ENCODE assay signal across 11 cellular contexts in the genomic region with DNA sequence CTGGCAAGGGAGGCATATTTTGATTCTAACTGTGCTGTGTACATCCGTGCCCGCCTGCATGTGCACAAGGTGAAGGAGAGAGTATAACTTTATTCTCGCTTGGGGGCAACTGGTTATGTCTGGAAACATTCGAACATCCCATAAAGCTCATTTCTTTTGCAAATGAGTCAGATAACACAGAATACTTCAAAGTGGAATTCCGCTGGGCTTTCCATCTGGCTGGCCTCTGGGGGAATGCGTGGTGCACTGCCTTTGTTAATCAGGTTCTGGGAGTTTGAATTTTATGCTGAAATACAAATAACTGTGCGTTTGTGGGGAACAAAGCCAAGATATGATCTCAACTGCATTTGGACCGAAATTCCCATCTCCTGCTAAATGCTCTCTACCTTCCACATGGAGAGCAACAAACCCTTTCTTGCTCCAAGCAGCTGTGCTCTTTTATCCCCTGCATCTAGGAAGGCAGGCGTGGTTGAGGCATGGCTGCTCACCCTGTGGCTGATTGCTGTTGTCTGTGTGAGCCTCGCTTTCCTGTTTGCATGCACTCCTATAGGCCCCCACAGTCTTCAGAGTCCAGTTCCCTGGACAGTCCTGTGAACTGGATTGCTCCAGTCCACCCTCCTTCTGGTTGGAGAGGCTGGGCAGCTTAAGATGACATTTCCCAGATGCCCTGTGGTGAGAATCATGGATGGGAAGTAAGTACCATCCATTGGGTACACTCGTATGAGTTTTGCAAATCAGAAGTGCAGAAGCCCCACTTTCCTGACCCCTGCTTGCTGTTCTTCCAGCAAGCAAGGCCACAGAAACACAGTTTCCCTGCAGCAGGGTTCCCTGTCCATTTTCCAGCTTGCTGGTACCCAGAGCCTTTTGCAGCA.
DNase-seq lines count a peak whose midpoint lies in the region; ATAC-seq and TF ChIP-seq lines count a peak whose summit lies in the region.
"Had no signal": no experiment of that assay in that cellular context is flagged by ENCODE, and none has a peak within 500 bp of the region (broad histone marks: within the 10 kb centered on the region; RNA-seq: fewer than 3 reads in every experiment).

No MANE protein-coding gene starts in this region.

- DNase-seq in AG08395 (ENCODE audit: low spot score) (peak; percentile 60), GM03348 (ENCODE audit: low spot score) (peak; percentile 17), kidney glomerular epithelial cell (lab: John Stamatoyannopoulos, UW) (peak; percentile 60), LoVo (ENCODE audit: low spot score) (no peak)
- DNase-seq in NK-92 treated with Interleukin-12 subunit alpha and Interleukin-12 subunit beta, amount 100 ng/mL, for 24 hours (lab: John Stamatoyannopoulos, UW) = no peak
- no peak for DNase-seq in stimulated activated CD4-positive, alpha-beta T cell treated with anti-CD3 and anti-CD28 coated beads, Interleukin-4, amount 100 ng/mL, for 24 hours
- DNase-seq: C1 segment of cervical spinal cord, right lobe of liver, SHP77 had no signal

- ATAC-seq in SK-N-SH treated with all-trans-retinoic acid at 6 μM for 48 hours = peak; percentile 56; the same call in 2 of the 3 replicates
- ATAC-seq in GM19397 (IDR thresholded peaks at IDR 0.05; ENCODE audit: unreplicated experiment) = no peak
- ATAC-seq: right lobe of liver had no signal

TF ChIP-seq in SK-N-SH treated with all-trans-retinoic acid at 6 μM for 48 hours, 23 proteins besides CTCF, POLR2A, EP300 and RAD21:
- peak; percentile 46; the same call in 1 of the 2 replicates for TF ChIP-seq TCF4 (CRISPR knock-in tag; IDR thresholded peaks at IDR 0.05; ENCODE audit: borderline replicate concordance)
- no peak for TF ChIP-seq ZC3H10 (CRISPR knock-in tag; IDR thresholded peaks at IDR 0.05)
- no peak for TF ChIP-seq BACH2 (CRISPR knock-in tag; IDR thresholded peaks at IDR 0.05; ENCODE audit: borderline replicate concordance)

Comparison
In these comparisons a context has a peak if more than half of its experiments do, and no peak if none do; other contexts are left out.
1. DNase-seq: peak in AG08395 (single experiment), GM03348 (single experiment) and kidney glomerular epithelial cell (single experiment); none in LoVo (single experiment), NK-92 treated with Interleukin-12 subunit alpha and Interleukin-12 subunit beta, amount 100 ng/mL, for 24 hours (single experiment) and stimulated activated CD4-positive, alpha-beta T cell treated with anti-CD3 and anti-CD28 coated beads, Interleukin-4, amount 100 ng/mL, for 24 hours (single experiment).